14 cellular contexts compared by ENCODE assay signal in genomic region chr2:28662468-28663095, GRCh38.
A peak's percentile ranks its signal among the peaks of the same experiment; 100 is the strongest.
DNase-seq lines count a peak whose midpoint lies in the region; ATAC-seq, FAIRE-seq and TF ChIP-seq lines count a peak whose summit lies in the region.
"Had no signal": no experiment of that assay in that cellular context is flagged by ENCODE, and none has a peak within 500 bp of the region (broad histone marks: within the 10 kb centered on the region; RNA-seq: fewer than 3 reads in every experiment).

No MANE protein-coding gene starts in this region.

- H3K9me3 Mint-ChIP-seq in astrocyte (ENCODE audit: unreplicated experiment): peaks cover 4% of the 10 kb centered on the region

- H3K4me3 Mint-ChIP-seq in astrocyte (ENCODE audit: unreplicated experiment): no peak overlapping the region
- H3K4me3 Mint-ChIP-seq: CD14-positive monocyte had no signal

- peak overlapping the region; percentile 39 for H3K27ac ChIP-seq in astrocyte (ENCODE audit: low read depth, low read length)

- H3K4me1 Mint-ChIP-seq in astrocyte (ENCODE audit: low read depth, unreplicated experiment): peaks cover 45% of the 10 kb centered on the region

- H4K20me1 ChIP-seq in astrocyte (ENCODE audit: insufficient read depth, low read length): no peaks in the 10 kb centered on the region

- peaks cover 2% of the 10 kb centered on the region for H3K27me3 Mint-ChIP-seq in astrocyte (ENCODE audit: low read depth, unreplicated experiment)

- peak overlapping the region; percentile 9 for H3K9ac ChIP-seq in astrocyte (ENCODE audit: low read length)

- no peaks in the 10 kb centered on the region for H3K27me3 ChIP-seq in astrocyte (ENCODE audit: insufficient read depth, low read length)
- H3K27me3 ChIP-seq: dorsolateral prefrontal cortex had no signal

- peak overlapping the region; percentile 29 for H3K27ac Mint-ChIP-seq in astrocyte (ENCODE audit: unreplicated experiment)

- intact Hi-C loops in left cardiac atrium (cut with DNase I): no loop called here

- H3K36me3 ChIP-seq in astrocyte (ENCODE audit: insufficient read depth, low read length): no peaks in the 10 kb centered on the region

- H3K79me2 ChIP-seq in astrocyte (ENCODE audit: insufficient read depth, low read length): no peaks in the 10 kb centered on the region

- FAIRE-seq in astrocyte (lab: Jason Lieb, UNC): no peak
- no peak for FAIRE-seq in D721Med (lab: Jason Lieb, UNC)

- H3K4me2 ChIP-seq in astrocyte (ENCODE audit: low read length): peak overlapping the region; percentile 38

- no peak overlapping the region for H3K4me3 ChIP-seq in astrocyte (ENCODE audit: insufficient read depth, low read depth, low read length)
- H3K4me3 ChIP-seq: dorsolateral prefrontal cortex had no signal

- peaks cover 49% of the 10 kb centered on the region for H3K4me1 ChIP-seq in astrocyte (ENCODE audit: insufficient read depth, low read length)

- H2AFZ ChIP-seq in astrocyte (ENCODE audit: low read depth, low read length): peak overlapping the region; percentile 44

- TF ChIP-seq CTCF in astrocyte (IDR thresholded peaks at IDR 0.05; ENCODE audit: insufficient read depth, low read depth, low read length) (no peak), D721Med (IDR thresholded peaks at IDR 0.05; ENCODE audit: insufficient read depth, missing control alignments) (no peak)

- no peaks in the 10 kb centered on the region for H3K9me3 ChIP-seq in astrocyte (ENCODE audit: insufficient read depth, low read depth, low read length)

- H3K36me3 Mint-ChIP-seq in astrocyte (ENCODE audit: low read depth, unreplicated experiment): peaks cover 4% of the 10 kb centered on the region
- H3K36me3 Mint-ChIP-seq: CD14-positive monocyte had no signal

- ATAC-seq in left cardiac atrium: peak; percentile 7 to 13

- peak; percentile 82 for DNase-seq in EL
- DNase-seq in astrocyte (ENCODE audit: low read depth): peak; percentile 62
- DNase-seq in left cardiac atrium: peak; percentile 54
- peak; percentile 97 for DNase-seq in renal cortical epithelial cell (ENCODE audit: low read depth)
- DNase-seq in NCI-H748 (lab: John Stamatoyannopoulos, UW; ENCODE audit: unreplicated experiment): no peak
- DNase-seq in COR-L47 (lab: John Stamatoyannopoulos, UW): no peak
- DNase-seq in SIG-M5 treated with dmso at 0.1 percent for 504 hours (lab: John Stamatoyannopoulos, UW; ENCODE audit: unreplicated experiment): no peak
- DNase-seq in D721Med (ENCODE audit: insufficient read length, low spot score): no peak
- DNase-seq: activated T-cell treated with anti-CD3 and anti-CD28 coated beads, Interleukin-2, amount 50 U/mL, for 48 hours; dorsolateral prefrontal cortex; mesendoderm; NCI-H2081 treated with DMSO at 0.1 percent for 48 hours; T-helper 1 cell had no signal

Comparison
In these comparisons a context has a peak if more than half of its experiments do, and no peak if none do; other contexts are left out.
1. DNase-seq: peak in EL (single experiment), astrocyte (single experiment), left cardiac atrium (single experiment) and renal cortical epithelial cell (single experiment); none in NCI-H748 (single experiment), COR-L47 (single experiment), SIG-M5 treated with dmso at 0.1 percent for 504 hours (single experiment) and D721Med (single experiment).